17 cellular contexts compared by ENCODE assay signal in genomic region chr4:151460434-151460833, GRCh38. TPM values are rescaled to one million over a fixed set of nuclear protein-coding genes. Genes with fewer than 3 reads are reported as not detected.
"Had no signal": no experiment of that assay in that cellular context is flagged by ENCODE, and none has a peak within 500 bp of the region (broad histone marks: within the 10 kb centered on the region; RNA-seq: fewer than 3 reads in every experiment).

No MANE protein-coding gene starts in this region.

- DNase-seq: activated CD4-positive, alpha-beta T cell treated with anti-CD3 and anti-CD28 coated beads, Interleukin-2, amount 50 U/mL, for 1 hour; activated CD4-positive, CD25-positive, alpha-beta regulatory T cell; activated CD8-positive, alpha-beta memory T cell treated with anti-CD3 and anti-CD28 coated beads for 24 hours; activated naive CD4-positive, alpha-beta T cell; anterior cingulate cortex; dorsolateral prefrontal cortex; endodermal cell; head of caudate nucleus; immature natural killer cell; mesenchymal stem cell; retina; stimulated activated CD4-positive, alpha-beta T cell treated with anti-CD3 and anti-CD28 coated beads, Interleukin-15, amount 100 ng/mL, for 24 hours; stimulated activated CD4-positive, alpha-beta T cell treated with anti-CD3 and anti-CD28 coated beads, Interleukin-4, amount 100 ng/mL, for 1 hour; stimulated activated naive B cell treated with anti-CD40 and anti-IgM and Interleukin-4, amounts not matched to agents 10 μg/mL and 1 μg/mL and 100 μg/mL, for 72 hours; tibial artery; uterus had no signal

- H3K36me3 Mint-ChIP-seq: immature natural killer cell; natural killer cell treated with Interleukin-12 subunit alpha and Interleukin-12 subunit beta and Interleukin-15 and Interleukin-18, amount 100 ng/mL, for 72 hours; stimulated activated naive B cell treated with anti-CD40 and anti-IgM and Interleukin-4, amounts not matched to agents 10 μg/mL and 1 μg/mL and 100 μg/mL, for 72 hours had no signal

- H3K9me3 Mint-ChIP-seq: endodermal cell; natural killer cell treated with Interleukin-12 subunit alpha and Interleukin-12 subunit beta and Interleukin-15 and Interleukin-18, amount 100 ng/mL, for 72 hours; stimulated activated naive B cell treated with anti-CD40 and anti-IgM and Interleukin-4, amounts not matched to agents 10 μg/mL and 1 μg/mL and 100 μg/mL, for 72 hours had no signal

- H3K4me3 Mint-ChIP-seq: endodermal cell; immature natural killer cell; natural killer cell treated with Interleukin-12 subunit alpha and Interleukin-12 subunit beta and Interleukin-15 and Interleukin-18, amount 100 ng/mL, for 72 hours; stimulated activated naive B cell treated with anti-CD40 and anti-IgM and Interleukin-4, amounts not matched to agents 10 μg/mL and 1 μg/mL and 100 μg/mL, for 72 hours had no signal

- H3K27ac Mint-ChIP-seq: endodermal cell; immature natural killer cell; natural killer cell treated with Interleukin-12 subunit alpha and Interleukin-12 subunit beta and Interleukin-15 and Interleukin-18, amount 100 ng/mL, for 72 hours; stimulated activated naive B cell treated with anti-CD40 and anti-IgM and Interleukin-4, amounts not matched to agents 10 μg/mL and 1 μg/mL and 100 μg/mL, for 72 hours had no signal

- H3K4me1 Mint-ChIP-seq: immature natural killer cell; stimulated activated naive B cell treated with anti-CD40 and anti-IgM and Interleukin-4, amounts not matched to agents 10 μg/mL and 1 μg/mL and 100 μg/mL, for 72 hours had no signal

RNA-seq across cellular contexts. Expression of gene FHIP1A, which starts 51.5 kb away (rescaled TPM):
- polyA plus RNA-seq: immature natural killer cell had no signal
